In genomic region chr15:42194502-42194901, GRCh38 we compare ENCODE assay signal across 1 cellular context.
TF ChIP-seq lines count a peak whose summit lies in the region.

No MANE protein-coding gene starts in this region.

TF ChIP-seq in HEK293, 187 proteins besides CTCF, POLR2A, EP300 and RAD21 (continued from another document):
- TF ChIP-seq PRDM10 (tag by site-specific recombination; IDR thresholded peaks at IDR 0.05) (peak; percentile 38; the same call in 1 of the 2 replicates), ZSCAN30 (tag by site-specific recombination; IDR thresholded peaks at IDR 0.05) (no peak), ZNF335 (tag by site-specific recombination; conservative IDR thresholded peaks at IDR 0.05) (peak; percentile 32), ZNF600 (tag by site-specific recombination; IDR thresholded peaks at IDR 0.05) (0 out of 2 replicates have a peak, but pooled peaks have one; percentile 35), ZEB2 (tag by site-specific recombination; IDR thresholded peaks at IDR 0.05) (peak; percentile 53; the same call in 1 of the 2 replicates), ZNF747 (tag by site-specific recombination; IDR thresholded peaks at IDR 0.05) (no peak), ATF2 (tag by site-specific recombination; IDR thresholded peaks at IDR 0.05; ENCODE audit: low read depth) (no peak), MZF1 (tag by site-specific recombination; IDR thresholded peaks at IDR 0.05; ENCODE audit: borderline replicate concordance) (no peak), ZNF366 (tag by site-specific recombination; conservative IDR thresholded peaks at IDR 0.05) (peak; percentile 38; the same call in 1 of the 2 replicates), ZNF146 (tag by site-specific recombination; IDR thresholded peaks at IDR 0.05) (no peak), ZNF202 (tag by site-specific recombination; IDR thresholded peaks at IDR 0.05; ENCODE audit: borderline replicate concordance) (no peak), GFI1B (tag by site-specific recombination; IDR thresholded peaks at IDR 0.05) (no peak), ZNF362 (tag by site-specific recombination; IDR thresholded peaks at IDR 0.05) (peak; percentile 75; the same call in 1 of the 2 replicates), SP7 (tag by site-specific recombination; IDR thresholded peaks at IDR 0.05) (peak; percentile 66; the same call in 1 of the 2 replicates), ZNF350 (tag by site-specific recombination; IDR thresholded peaks at IDR 0.05) (no peak), ZNF560 (tag by site-specific recombination; IDR thresholded peaks at IDR 0.05; ENCODE audit: borderline replicate concordance) (no peak), TSHZ1 (tag by site-specific recombination; IDR thresholded peaks at IDR 0.05; ENCODE audit: borderline replicate concordance) (0 out of 2 replicates have a peak, but pooled peaks have one; percentile 41), WT1 (tag by site-specific recombination; IDR thresholded peaks at IDR 0.05) (peak; percentile 74), ZBTB6 (tag by site-specific recombination; IDR thresholded peaks at IDR 0.05) (no peak), ZBTB44 (tag by site-specific recombination; IDR thresholded peaks at IDR 0.05) (0 out of 2 replicates have a peak, but pooled peaks have one; percentile 44), ZNF707 (tag by site-specific recombination; IDR thresholded peaks at IDR 0.05) (no peak), ZNF530 (tag by site-specific recombination; IDR thresholded peaks at IDR 0.05; ENCODE audit: low read depth) (no peak), ZSCAN16 (tag by site-specific recombination; IDR thresholded peaks at IDR 0.05) (no peak), ZNF76 (tag by site-specific recombination; IDR thresholded peaks at IDR 0.05; ENCODE audit: borderline replicate concordance, low read depth) (no peak), ZNF138 (tag by site-specific recombination; IDR thresholded peaks at IDR 0.05; ENCODE audit: borderline replicate concordance) (no peak), ZIC2 (tag by site-specific recombination; IDR thresholded peaks at IDR 0.05) (peak; percentile 46)
TF ChIP-seq in HEK293: peak in this region for 16.
